ENCODE assay signal across 18 cellular contexts in genomic region chr3:119913021-119913420, GRCh38.
DNase-seq lines count a peak whose midpoint lies in the region; TF ChIP-seq lines count a peak whose summit lies in the region.
"Had no signal": no experiment of that assay in that cellular context is flagged by ENCODE, and none has a peak within 500 bp of the region (broad histone marks: within the 10 kb centered on the region; RNA-seq: fewer than 3 reads in every experiment).

No MANE protein-coding gene starts in this region.

- H3K4me3 Mint-ChIP-seq in T-helper 2 cell treated with Interferon-gamma antibody and Interleukin-4, amounts not matched to agents 5 μg/mL and 100 μg/mL, for 36 hours: no peak overlapping the region
- H3K4me3 Mint-ChIP-seq: activated naive CD4-positive, alpha-beta T cell treated with anti-CD3 and anti-CD28 coated beads, Interleukin-2, amount 10 ng/mL, durations not matched to agents 7 days and 5 days had no signal

- H2AFZ ChIP-seq in GM23248 (no peak overlapping the region), smooth muscle cell (ENCODE audit: low read depth) (no peak overlapping the region)

- no peak overlapping the region for H3K4me3 ChIP-seq in GM23248
- H3K4me3 ChIP-seq in HUES48 (ENCODE audit: low read depth, low read length): peak overlapping the region; percentile 47
- H3K4me3 ChIP-seq in smooth muscle cell: no peak overlapping the region
- H3K4me3 ChIP-seq: gastroesophageal sphincter, spleen, stomach, tibial nerve had no signal

- no peaks in the 10 kb centered on the region for H3K9me2 ChIP-seq in GM23248 (ENCODE audit: insufficient read depth)

- TF ChIP-seq CTCF in smooth muscle cell (IDR thresholded peaks at IDR 0.05; ENCODE audit: borderline replicate concordance, insufficient read depth, poor library complexity, severe bottlenecking): no peak

- H3K36me3 Mint-ChIP-seq in T-helper 2 cell treated with Interferon-gamma antibody and Interleukin-4, amounts not matched to agents 5 μg/mL and 100 μg/mL, for 36 hours (ENCODE audit: low read depth): peaks cover 39% of the 10 kb centered on the region

- in situ Hi-C loops in GM23248 (cut with MboI): no loop called here

- no peak overlapping the region for H3K27ac Mint-ChIP-seq in T-helper 2 cell treated with Interferon-gamma antibody and Interleukin-4, amounts not matched to agents 5 μg/mL and 100 μg/mL, for 36 hours
- H3K27ac Mint-ChIP-seq: activated naive CD4-positive, alpha-beta T cell treated with anti-CD3 and anti-CD28 coated beads, Interleukin-2, amount 10 ng/mL, durations not matched to agents 7 days and 5 days had no signal

- H3F3A ChIP-seq in GM23248 (ENCODE audit: insufficient read depth): peaks cover 16% of the 10 kb centered on the region; the same call in 1 of the 2 replicates
- H3F3A ChIP-seq in smooth muscle cell (ENCODE audit: low read depth): no peaks in the 10 kb centered on the region

- H3K9me3 ChIP-seq in GM23248 (ENCODE audit: low read depth): no peaks in the 10 kb centered on the region
- no peaks in the 10 kb centered on the region for H3K9me3 ChIP-seq in HUES48 (ENCODE audit: control insufficient read depth, insufficient read depth, low read length)
- H3K9me3 ChIP-seq in smooth muscle cell (replicated peaks; ENCODE audit: low read depth): no peaks in the 10 kb centered on the region
- H3K9me3 ChIP-seq: gastroesophageal sphincter, spleen, stomach, tibial nerve had no signal

- H3K9me3 Mint-ChIP-seq in T-helper 2 cell treated with Interferon-gamma antibody and Interleukin-4, amounts not matched to agents 5 μg/mL and 100 μg/mL, for 36 hours: no peaks in the 10 kb centered on the region
- H3K9me3 Mint-ChIP-seq: activated naive CD4-positive, alpha-beta T cell treated with anti-CD3 and anti-CD28 coated beads, Interleukin-2, amount 10 ng/mL, durations not matched to agents 7 days and 5 days had no signal

- H3K4me1 ChIP-seq in GM23248 (ENCODE audit: insufficient read depth) (peaks cover 24% of the 10 kb centered on the region), HUES48 (ENCODE audit: control insufficient read depth, insufficient read depth, low read length) (peaks cover 31% of the 10 kb centered on the region), smooth muscle cell (ENCODE audit: low read depth) (peaks cover 7% of the 10 kb centered on the region)

- no peak for TF ChIP-seq POLR2A in erythroblast (IDR thresholded peaks at IDR 0.05; ENCODE audit: low read length)

- peaks cover 40% of the 10 kb centered on the region for H3K79me2 ChIP-seq in GM23248 (ENCODE audit: insufficient read depth)
- H3K79me2 ChIP-seq in smooth muscle cell (ENCODE audit: low read depth): peaks cover 9% of the 10 kb centered on the region

- H3K27ac ChIP-seq in GM23248 (peak overlapping the region; percentile 6; the same call in 1 of the 2 replicates), HUES48 (ENCODE audit: low read depth, low read length) (peak overlapping the region; percentile 89), smooth muscle cell (ENCODE audit: low read depth) (no peak overlapping the region)
- H3K27ac ChIP-seq: gastroesophageal sphincter, spleen, stomach, tibial nerve had no signal

- H4K20me1 ChIP-seq in GM23248 (ENCODE audit: insufficient read depth) (no peaks in the 10 kb centered on the region), smooth muscle cell (ENCODE audit: low read depth) (peaks cover 37% of the 10 kb centered on the region)

- H3K36me3 ChIP-seq in GM23248 (ENCODE audit: low read depth) (peaks cover 29% of the 10 kb centered on the region; the same call in 1 of the 2 replicates), HUES48 (ENCODE audit: control insufficient read depth, insufficient read depth, low read length) (peaks cover 30% of the 10 kb centered on the region), smooth muscle cell (ENCODE audit: low read depth) (peaks cover 3% of the 10 kb centered on the region)

- H3K27me3 ChIP-seq in GM23248 (replicated peaks; ENCODE audit: insufficient read depth) (no peaks in the 10 kb centered on the region), HUES48 (ENCODE audit: control insufficient read depth, insufficient read depth, low read length) (no peaks in the 10 kb centered on the region), smooth muscle cell (ENCODE audit: low read depth) (no peaks in the 10 kb centered on the region)
- H3K27me3 ChIP-seq: gastroesophageal sphincter, spleen, stomach, tibial nerve had no signal

- H3K27me3 Mint-ChIP-seq in T-helper 2 cell treated with Interferon-gamma antibody and Interleukin-4, amounts not matched to agents 5 μg/mL and 100 μg/mL, for 36 hours (ENCODE audit: low read depth): no peaks in the 10 kb centered on the region
- H3K27me3 Mint-ChIP-seq: activated naive CD4-positive, alpha-beta T cell treated with anti-CD3 and anti-CD28 coated beads, Interleukin-2, amount 10 ng/mL, durations not matched to agents 7 days and 5 days had no signal

- H3K4me2 ChIP-seq in GM23248 (ENCODE audit: unreplicated experiment): no peak overlapping the region
- H3K4me2 ChIP-seq in smooth muscle cell: no peak overlapping the region

- H3K9ac ChIP-seq in GM23248: no peak overlapping the region
- peak overlapping the region; percentile 25; the same call in 1 of the 2 replicates for H3K9ac ChIP-seq in HUES48 (ENCODE audit: low read depth, low read length)
- no peak overlapping the region for H3K9ac ChIP-seq in smooth muscle cell (ENCODE audit: low read depth)

- DNase-seq in GM23248 (peak; percentile 45), amniotic epithelial cell (ENCODE audit: low read depth) (peak; percentile 67), left kidney (ENCODE audit: low read depth, low spot score) (peak; percentile 1), erythroblast (lab: John Stamatoyannopoulos, UW) (no peak), smooth muscle cell (lab: John Stamatoyannopoulos, UW; ENCODE audit: unreplicated experiment) (no peak)
- no peak for DNase-seq in T-helper 2 cell treated with Interferon-gamma antibody and Interleukin-4, amounts not matched to agents 5 μg/mL and 100 μg/mL, for 36 hours (ENCODE audit: low spot score)
- DNase-seq: activated naive CD4-positive, alpha-beta T cell treated with anti-CD3 and anti-CD28 coated beads, Interleukin-2, amount 10 ng/mL, durations not matched to agents 7 days and 5 days; DMS53; MM.1S; NCI-H2171 treated with DMSO at 0.1 percent for 48 hours; NCI-H524 treated with DMSO at 0.1 percent for 48 hours; spleen; stimulated activated CD4-positive, alpha-beta T cell treated with anti-CD3 and anti-CD28 coated beads, Interleukin-4, amount 100 ng/mL, for 24 hours; stomach; T1000 had no signal

- H3K4me1 Mint-ChIP-seq in T-helper 2 cell treated with Interferon-gamma antibody and Interleukin-4, amounts not matched to agents 5 μg/mL and 100 μg/mL, for 36 hours (ENCODE audit: low read depth): peaks cover 13% of the 10 kb centered on the region

- 80 to 83% methylated on average over 3 of the region's 3 CpGs for WGBS in GM23248 (ENCODE audit: low coverage in 1 of 2, low lambda C conversion rate in 2 of 2, missing lambda C conversion rate in 2 of 2), 2 experiments
- 74% methylated on average over 3 of the region's 3 CpGs for WGBS in smooth muscle cell (ENCODE audit: low lambda C conversion rate)

Comparison
In these comparisons a context has a peak if more than half of its experiments do, and no peak if none do; other contexts are left out.
1. DNase-seq: peak in GM23248 (single experiment), amniotic epithelial cell (single experiment) and left kidney (single experiment); none in erythroblast (0 of 2), T-helper 2 cell treated with Interferon-gamma antibody and Interleukin-4, amounts not matched to agents 5 μg/mL and 100 μg/mL, for 36 hours (single experiment) and smooth muscle cell (single experiment).